ENCODE assay signal across 30 cellular contexts in genomic region chr22:17475318-17476212, GRCh38.
A peak's percentile ranks its signal among the peaks of the same experiment; 100 is the strongest.
DNase-seq lines count a peak whose midpoint lies in the region; FAIRE-seq and TF ChIP-seq lines count a peak whose summit lies in the region.
"Had no signal": no experiment of that assay in that cellular context is flagged by ENCODE, and none has a peak within 500 bp of the region (broad histone marks: within the 10 kb centered on the region; RNA-seq: fewer than 3 reads in every experiment).

No MANE protein-coding gene starts in this region.

- H3K4me1 ChIP-seq in HUES64 (ENCODE audit: insufficient read depth, low read length) (peaks cover 57% of the 10 kb centered on the region), astrocyte (ENCODE audit: insufficient read depth, low read length) (no peaks in the 10 kb centered on the region), thyroid gland (no peaks in the 10 kb centered on the region)
- H3K4me1 ChIP-seq: SJSA1 had no signal

- peaks cover 6% of the 10 kb centered on the region for H3K36me3 Mint-ChIP-seq in astrocyte (ENCODE audit: low read depth, unreplicated experiment)
- H3K36me3 Mint-ChIP-seq in nephron progenitor cell (ENCODE audit: low read depth): peaks cover 40% of the 10 kb centered on the region
- no peaks in the 10 kb centered on the region for H3K36me3 Mint-ChIP-seq in T-helper 2 cell treated with Interferon-gamma antibody and Interleukin-4, amounts not matched to agents 5 μg/mL and 100 μg/mL, for 36 hours (ENCODE audit: low read depth)
- H3K36me3 Mint-ChIP-seq: activated naive CD8-positive, alpha-beta T cell treated with anti-CD3 and anti-CD28 coated beads, Interleukin-2, amount 10 ng/mL, durations not matched to agents 7 days and 5 days; CD14-positive monocyte; IgD-negative memory B cell; naive B cell had no signal

- peak; percentile 93 for DNase-seq in NCI-H2107 treated with DMSO at 0.1 percent for 48 hours (lab: John Stamatoyannopoulos, UW; ENCODE audit: unreplicated experiment)
- DNase-seq in NCI-H2107 (lab: John Stamatoyannopoulos, UW): no peak
- no peak for DNase-seq in astrocyte (ENCODE audit: low read depth)
- no peak for DNase-seq in nephron progenitor cell
- no peak for DNase-seq in H54 (ENCODE audit: insufficient read length, low spot score)
- DNase-seq in T-helper 2 cell treated with Interferon-gamma antibody and Interleukin-4, amounts not matched to agents 5 μg/mL and 100 μg/mL, for 36 hours (ENCODE audit: low spot score): no peak
- DNase-seq in thyroid gland: no peak
- DNase-seq: activated CD4-positive, alpha-beta T cell treated with anti-CD3 and anti-CD28 coated beads, Interleukin-2, amount 10 ng/mL, durations not matched to agents 7 days and 5 days; activated effector memory CD4-positive, alpha-beta T cell treated with Interleukin-2 at 50 U/mL for 16 hours; activated naive CD8-positive, alpha-beta T cell treated with anti-CD3 and anti-CD28 coated beads, Interleukin-2, amount 10 ng/mL, durations not matched to agents 7 days and 5 days; activated T-cell treated with anti-CD3 and anti-CD28 coated beads, Interleukin-2, amount 50 U/mL, for 1 hour; dermis blood vessel endothelial cell; naive B cell; NCI-H1048; NCI-H1694 treated with DMSO at 0.1 percent for 48 hours; NCI-H526 treated with DMSO at 0.1 percent for 48 hours; RPMI8226 had no signal

- FAIRE-seq in astrocyte (lab: Jason Lieb, UNC) (no peak), H54 (lab: Jason Lieb, UNC) (no peak)
- FAIRE-seq: endothelial cell of umbilical vein, frontal cortex, GM12892, urothelium cell line had no signal

- H4K20me1 ChIP-seq in astrocyte (ENCODE audit: insufficient read depth, low read length): no peaks in the 10 kb centered on the region

- H3K4me1 Mint-ChIP-seq in astrocyte (ENCODE audit: low read depth, unreplicated experiment) (peaks cover 22% of the 10 kb centered on the region), nephron progenitor cell (peaks cover 82% of the 10 kb centered on the region)
- no peaks in the 10 kb centered on the region for H3K4me1 Mint-ChIP-seq in T-helper 2 cell treated with Interferon-gamma antibody and Interleukin-4, amounts not matched to agents 5 μg/mL and 100 μg/mL, for 36 hours (ENCODE audit: low read depth)
- H3K4me1 Mint-ChIP-seq: activated CD4-positive, alpha-beta T cell treated with anti-CD3 and anti-CD28 coated beads, Interleukin-2, amount 10 ng/mL, durations not matched to agents 7 days and 5 days; activated naive CD8-positive, alpha-beta T cell treated with anti-CD3 and anti-CD28 coated beads, Interleukin-2, amount 10 ng/mL, durations not matched to agents 7 days and 5 days; central memory CD8-positive, alpha-beta T cell; IgD-negative memory B cell had no signal

- no peaks in the 10 kb centered on the region for H3K79me2 ChIP-seq in astrocyte (ENCODE audit: insufficient read depth, low read length)

- no peaks in the 10 kb centered on the region for H3K9me3 ChIP-seq in HUES64 (ENCODE audit: insufficient read depth, low read depth, low read length)
- no peaks in the 10 kb centered on the region for H3K9me3 ChIP-seq in astrocyte (ENCODE audit: insufficient read depth, low read depth, low read length)
- no peaks in the 10 kb centered on the region for H3K9me3 ChIP-seq in thyroid gland
- H3K9me3 ChIP-seq: SJSA1, thoracic aorta had no signal

- intact Hi-C loops in thyroid gland (cut with DNase I): no loop called here

- H3K27ac ChIP-seq in HUES64 (ENCODE audit: low read depth, low read length) (peak overlapping the region; percentile 28; the same call in 1 of the 2 replicates), astrocyte (ENCODE audit: low read depth, low read length) (no peak overlapping the region), thyroid gland (no peak overlapping the region)
- H3K27ac ChIP-seq: 22Rv1, SJSA1, thoracic aorta had no signal

- TF ChIP-seq POLR2A in H54 (IDR thresholded peaks at IDR 0.05; ENCODE audit: low read depth, low read length) (no peak), thyroid gland (IDR thresholded peaks at IDR 0.05) (no peak)

- H3K27me3 Mint-ChIP-seq in astrocyte (ENCODE audit: low read depth, unreplicated experiment): no peaks in the 10 kb centered on the region
- H3K27me3 Mint-ChIP-seq in nephron progenitor cell (ENCODE audit: low read depth, poor library complexity): no peaks in the 10 kb centered on the region
- H3K27me3 Mint-ChIP-seq in T-helper 2 cell treated with Interferon-gamma antibody and Interleukin-4, amounts not matched to agents 5 μg/mL and 100 μg/mL, for 36 hours (ENCODE audit: low read depth): peaks cover 10% of the 10 kb centered on the region

- H3K4me3 ChIP-seq in HUES64 (ENCODE audit: low read length) (no peak overlapping the region), astrocyte (ENCODE audit: insufficient read depth, low read depth, low read length) (no peak overlapping the region), thyroid gland (replicated peaks in 1 of 3) (no peak overlapping the region)
- H3K4me3 ChIP-seq: SJSA1, thoracic aorta had no signal

- H3K9ac ChIP-seq in HUES64 (ENCODE audit: low read depth, low read length): no peak overlapping the region
- H3K9ac ChIP-seq in astrocyte (ENCODE audit: low read length): no peak overlapping the region

- no peak overlapping the region for H2AFZ ChIP-seq in astrocyte (ENCODE audit: low read depth, low read length)

- no peak overlapping the region for H3K4me3 Mint-ChIP-seq in astrocyte (ENCODE audit: unreplicated experiment)
- no peak overlapping the region for H3K4me3 Mint-ChIP-seq in nephron progenitor cell
- no peak overlapping the region for H3K4me3 Mint-ChIP-seq in T-helper 2 cell treated with Interferon-gamma antibody and Interleukin-4, amounts not matched to agents 5 μg/mL and 100 μg/mL, for 36 hours
- H3K4me3 Mint-ChIP-seq: activated CD4-positive, alpha-beta T cell treated with anti-CD3 and anti-CD28 coated beads, Interleukin-2, amount 10 ng/mL, durations not matched to agents 7 days and 5 days; activated naive CD8-positive, alpha-beta T cell treated with anti-CD3 and anti-CD28 coated beads, Interleukin-2, amount 10 ng/mL, durations not matched to agents 7 days and 5 days; central memory CD8-positive, alpha-beta T cell; IgD-negative memory B cell; mesothelial cell of epicardium; naive B cell; stimulated activated naive CD8-positive, alpha-beta T cell treated with anti-CD3 and anti-CD28 coated beads, Interleukin-15, Interleukin-2, amounts not matched to agents 100 ng/mL and 50 ng/mL, for 24 hours had no signal

- H3K27me3 ChIP-seq in HUES64 (ENCODE audit: insufficient read depth, low read length): no peaks in the 10 kb centered on the region
- no peaks in the 10 kb centered on the region for H3K27me3 ChIP-seq in astrocyte (ENCODE audit: insufficient read depth, low read length)
- H3K27me3 ChIP-seq in thyroid gland: no peaks in the 10 kb centered on the region

- H3K36me3 ChIP-seq in HUES64 (ENCODE audit: insufficient read depth, low read length) (peaks cover 33% of the 10 kb centered on the region), astrocyte (ENCODE audit: insufficient read depth, low read length) (no peaks in the 10 kb centered on the region), thyroid gland (no peaks in the 10 kb centered on the region)
- H3K36me3 ChIP-seq: SJSA1, thoracic aorta had no signal

- WGBS in HUES64: 86% methylated on average over 12 of the region's 12 CpGs
- 82 to 91% methylated on average over 12 of the region's 12 CpGs for WGBS in thyroid gland, 2 donors

- no peak overlapping the region for H3K4me2 ChIP-seq in astrocyte (ENCODE audit: low read length)

- no peaks in the 10 kb centered on the region for H3K9me3 Mint-ChIP-seq in astrocyte (ENCODE audit: unreplicated experiment)
- H3K9me3 Mint-ChIP-seq in nephron progenitor cell: no peaks in the 10 kb centered on the region
- no peaks in the 10 kb centered on the region for H3K9me3 Mint-ChIP-seq in T-helper 2 cell treated with Interferon-gamma antibody and Interleukin-4, amounts not matched to agents 5 μg/mL and 100 μg/mL, for 36 hours
- H3K9me3 Mint-ChIP-seq: activated CD4-positive, alpha-beta T cell treated with anti-CD3 and anti-CD28 coated beads, Interleukin-2, amount 10 ng/mL, durations not matched to agents 7 days and 5 days; activated naive CD8-positive, alpha-beta T cell treated with anti-CD3 and anti-CD28 coated beads, Interleukin-2, amount 10 ng/mL, durations not matched to agents 7 days and 5 days; central memory CD8-positive, alpha-beta T cell; IgD-negative memory B cell; mesothelial cell of epicardium; naive B cell; stimulated activated naive CD8-positive, alpha-beta T cell treated with anti-CD3 and anti-CD28 coated beads, Interleukin-15, Interleukin-2, amounts not matched to agents 100 ng/mL and 50 ng/mL, for 24 hours had no signal

- TF ChIP-seq CTCF in astrocyte (IDR thresholded peaks at IDR 0.05; ENCODE audit: insufficient read depth, low read depth, low read length) (no peak), nephron progenitor cell (IDR thresholded peaks at IDR 0.05) (no peak), thyroid gland (IDR thresholded peaks at IDR 0.05) (no peak)

- peak overlapping the region; percentile 8 for H3K27ac Mint-ChIP-seq in astrocyte (ENCODE audit: unreplicated experiment)
- peak overlapping the region; percentile 68 for H3K27ac Mint-ChIP-seq in nephron progenitor cell
- no peak overlapping the region for H3K27ac Mint-ChIP-seq in T-helper 2 cell treated with Interferon-gamma antibody and Interleukin-4, amounts not matched to agents 5 μg/mL and 100 μg/mL, for 36 hours
- H3K27ac Mint-ChIP-seq: activated CD4-positive, alpha-beta T cell treated with anti-CD3 and anti-CD28 coated beads, Interleukin-2, amount 10 ng/mL, durations not matched to agents 7 days and 5 days; activated naive CD8-positive, alpha-beta T cell treated with anti-CD3 and anti-CD28 coated beads, Interleukin-2, amount 10 ng/mL, durations not matched to agents 7 days and 5 days; IgD-negative memory B cell; mesothelial cell of epicardium; stimulated activated naive CD8-positive, alpha-beta T cell treated with anti-CD3 and anti-CD28 coated beads, Interleukin-15, Interleukin-2, amounts not matched to agents 100 ng/mL and 50 ng/mL, for 24 hours had no signal
